40 cellular contexts compared by ENCODE assay signal in the genomic region with DNA sequence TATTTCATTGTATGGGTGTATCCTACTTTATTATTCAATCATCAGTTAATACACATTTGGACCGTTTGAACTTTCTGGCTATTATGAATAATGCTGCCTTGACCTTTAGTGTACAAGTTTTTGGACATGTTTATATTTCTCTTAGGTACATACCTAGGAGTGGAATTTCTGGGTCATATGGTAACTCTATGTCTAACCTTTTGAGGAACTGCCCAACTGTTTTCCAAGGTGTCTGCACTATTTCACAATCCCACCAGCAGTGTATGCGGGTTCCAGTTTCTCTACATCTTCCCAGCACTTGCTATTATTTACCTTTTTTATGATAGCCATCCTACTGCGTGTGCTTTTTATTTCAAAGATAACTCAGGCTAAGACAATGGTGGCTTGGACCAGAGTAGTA. TPM values are rescaled to one million over a fixed set of nuclear protein-coding genes. Genes with fewer than 3 reads are reported as not detected.
"Had no signal": no experiment of that assay in that cellular context is flagged by ENCODE, and none has a peak within 500 bp of the region (broad histone marks: within the 10 kb centered on the region; RNA-seq: fewer than 3 reads in every experiment).

No MANE protein-coding gene starts in this region.

- DNase-seq: activated B cell treated with CpG ODN at 0.5 μM for 24 hours; activated CD4-positive, alpha-beta memory T cell treated with anti-CD3 and anti-CD28 coated beads for 36 hours; activated CD4-positive, alpha-beta T cell treated with anti-CD3 and anti-CD28 coated beads for 4 hours; activated CD4-positive, alpha-beta T cell treated with anti-CD3 and anti-CD28 coated beads, Interleukin-2, amount 10 ng/mL, durations not matched to agents 24 days and 14 days; activated CD4-positive, alpha-beta T cell treated with anti-CD3 and anti-CD28 coated beads, Interleukin-2, amount 50 U/mL, for 1 hour; activated CD4-positive, alpha-beta T cell treated with anti-CD3 and anti-CD28 coated beads, Interleukin-2, amount 50 U/mL, for 4 hours; activated CD4-positive, CD25-positive, alpha-beta regulatory T cell treated with anti-CD3 and anti-CD28 coated beads, Interleukin-2, amount 50 U/mL, for 72 hours; activated CD8-positive, alpha-beta memory T cell treated with anti-CD3 and anti-CD28 coated beads, Interleukin-2, amount 50 U/mL, for 4 hours; activated CD8-positive, alpha-beta T cell treated with anti-CD3 and anti-CD28 coated beads for 36 hours; activated effector memory CD4-positive, alpha-beta T cell treated with anti-CD3 and anti-CD28 coated beads, Interleukin-2, amount 50 U/mL, for 16 hours; activated gamma-delta T cell treated with Interleukin-2 at 50 U/mL for 16 hours; activated naive CD4-positive, alpha-beta T cell; activated naive CD4-positive, alpha-beta T cell treated with anti-CD3 and anti-CD28 coated beads for 36 hours; activated naive CD4-positive, alpha-beta T cell treated with anti-CD3 and anti-CD28 coated beads, Interleukin-2, amount 50 U/mL, for 16 hours; activated naive CD8-positive, alpha-beta T cell treated with anti-CD3 and anti-CD28 coated beads for 36 hours; activated T-cell treated with anti-CD3 and anti-CD28 coated beads for 4 hours; activated T-cell treated with anti-CD3 and anti-CD28 coated beads, Interleukin-2, amount 50 U/mL, for 1 hour; activated T-cell treated with anti-CD3 and anti-CD28 coated beads, Interleukin-2, amount 50 U/mL, for 4 hours; activated T-cell treated with anti-CD3 and anti-CD28 coated beads, Interleukin-2, amount 50 U/mL, for 72 hours; adrenal gland; amygdala; anterior cingulate cortex; caudate nucleus; cerebellar nuclear complex; T-helper 1 cell; T-helper 2 cell; T-helper 9 cell had no signal

- H3K4me3 Mint-ChIP-seq: activated B cell treated with CpG ODN at 0.5 μM for 24 hours; activated CD4-positive, alpha-beta memory T cell treated with anti-CD3 and anti-CD28 coated beads for 36 hours; activated CD4-positive, alpha-beta T cell treated with anti-CD3 and anti-CD28 coated beads, Interleukin-2, amount 10 ng/mL, durations not matched to agents 24 days and 14 days; activated CD8-positive, alpha-beta T cell treated with anti-CD3 and anti-CD28 coated beads for 36 hours; activated naive CD4-positive, alpha-beta T cell treated with anti-CD3 and anti-CD28 coated beads for 36 hours; activated naive CD8-positive, alpha-beta T cell treated with anti-CD3 and anti-CD28 coated beads for 36 hours; activated T-cell treated with anti-CD3 and anti-CD28 coated beads, Interleukin-2, amount 50 U/mL, for 4 hours; activated T-cell treated with anti-CD3 and anti-CD28 coated beads, Interleukin-2, amount 50 U/mL, for 72 hours; activated T-helper 1 cell treated with anti-CD3 and anti-CD28 coated beads, Interleukin-12 subunit alpha, Interleukin-12 subunit beta, Interleukin-2, Interleukin-4 antibody, amounts not matched to agents 30 ng/mL and 10 ng/mL and 1 ng/mL, durations not matched to agents 14 hours and 24 hours and 36 hours; activated T-helper 17 cell treated with anti-CD3 and anti-CD28 coated beads, Interleukin-2, amount 50 U/mL, for 72 hours; brain; central memory CD8-positive, alpha-beta T cell; T-helper 1 cell treated with Interleukin-12 subunit alpha and Interleukin-12 subunit beta and Interleukin-4 antibody, amounts not matched to agents 30 μg/mL and 1 μg/mL, for 36 hours; T-helper 2 cell treated with Interferon-gamma antibody and Interleukin-4, amounts not matched to agents 5 μg/mL and 100 μg/mL, for 36 hours had no signal

- H3K4me1 Mint-ChIP-seq: activated B cell treated with CpG ODN at 0.5 μM for 24 hours; activated CD4-positive, alpha-beta T cell treated with anti-CD3 and anti-CD28 coated beads, Interleukin-2, amount 10 ng/mL, durations not matched to agents 24 days and 14 days; activated naive CD8-positive, alpha-beta T cell treated with anti-CD3 and anti-CD28 coated beads for 36 hours; activated T-helper 17 cell treated with anti-CD3 and anti-CD28 coated beads, Interleukin-2, amount 50 U/mL, for 72 hours; brain; central memory CD8-positive, alpha-beta T cell had no signal

- H3K27me3 ChIP-seq: adrenal gland, ascending aorta, cardiac muscle cell had no signal

- H3K36me3 ChIP-seq: adrenal gland, ascending aorta, cardiac muscle cell had no signal

- ATAC-seq: activated CD8-positive, alpha-beta T cell treated with anti-CD3 and anti-CD28 coated beads for 36 hours; activated naive CD4-positive, alpha-beta T cell treated with anti-CD3 and anti-CD28 coated beads, Interleukin-2, amount 50 U/mL, for 72 hours; activated T-cell treated with anti-CD3 and anti-CD28 coated beads, Interleukin-2, amount 50 U/mL, for 4 hours; activated T-cell treated with anti-CD3 and anti-CD28 coated beads, Interleukin-2, amount 50 U/mL, for 72 hours; activated T-helper 17 cell treated with anti-CD3 and anti-CD28 coated beads, Interleukin-2, amount 50 U/mL, for 72 hours had no signal

- H3K4me1 ChIP-seq: adrenal gland, ascending aorta had no signal

- H3K27me3 Mint-ChIP-seq: activated CD4-positive, alpha-beta memory T cell treated with anti-CD3 and anti-CD28 coated beads for 36 hours; activated CD8-positive, alpha-beta T cell treated with anti-CD3 and anti-CD28 coated beads for 36 hours; activated naive CD8-positive, alpha-beta T cell treated with anti-CD3 and anti-CD28 coated beads for 36 hours; activated T-helper 17 cell treated with anti-CD3 and anti-CD28 coated beads, Interleukin-2, amount 50 U/mL, for 72 hours; brain; central memory CD8-positive, alpha-beta T cell had no signal

- H3K27ac ChIP-seq: adrenal gland, ascending aorta, cardiac muscle cell, VCaP had no signal

- H3K27ac Mint-ChIP-seq: activated B cell treated with CpG ODN at 0.5 μM for 24 hours; activated CD4-positive, alpha-beta memory T cell treated with anti-CD3 and anti-CD28 coated beads for 36 hours; activated CD4-positive, alpha-beta T cell treated with anti-CD3 and anti-CD28 coated beads, Interleukin-2, amount 10 ng/mL, durations not matched to agents 24 days and 14 days; activated CD8-positive, alpha-beta T cell treated with anti-CD3 and anti-CD28 coated beads for 36 hours; activated naive CD4-positive, alpha-beta T cell treated with anti-CD3 and anti-CD28 coated beads for 36 hours; activated naive CD4-positive, alpha-beta T cell treated with anti-CD3 and anti-CD28 coated beads, Interleukin-2, amount 50 U/mL, for 72 hours; activated naive CD8-positive, alpha-beta T cell treated with anti-CD3 and anti-CD28 coated beads for 36 hours; activated T-cell treated with anti-CD3 and anti-CD28 coated beads, Interleukin-2, amount 50 U/mL, for 72 hours; activated T-helper 1 cell treated with anti-CD3 and anti-CD28 coated beads, Interleukin-12 subunit alpha, Interleukin-12 subunit beta, Interleukin-2, Interleukin-4 antibody, amounts not matched to agents 30 ng/mL and 10 ng/mL and 1 ng/mL, durations not matched to agents 14 hours and 24 hours and 36 hours; activated T-helper 17 cell treated with anti-CD3 and anti-CD28 coated beads, Interleukin-2, amount 50 U/mL, for 72 hours; brain; T-helper 1 cell treated with Interleukin-12 subunit alpha and Interleukin-12 subunit beta and Interleukin-4 antibody, amounts not matched to agents 30 μg/mL and 1 μg/mL, for 36 hours; T-helper 2 cell treated with Interferon-gamma antibody and Interleukin-4, amounts not matched to agents 5 μg/mL and 100 μg/mL, for 36 hours had no signal

- FAIRE-seq: bronchial epithelial cell, TTC549 had no signal

- H3K4me3 ChIP-seq: adrenal gland, ascending aorta, cardiac muscle cell had no signal

RNA-seq across cellular contexts. Expression of a gene that starts 14.3 kb away (rescaled TPM):
- total RNA-seq: activated CD4-positive, alpha-beta T cell treated with anti-CD3 and anti-CD28 coated beads, Interleukin-2, amount 10 ng/mL, durations not matched to agents 24 days and 14 days; activated CD8-positive, alpha-beta memory T cell treated with anti-CD3 and anti-CD28 coated beads for 36 hours; activated CD8-positive, alpha-beta T cell treated with anti-CD3 and anti-CD28 coated beads for 36 hours; activated naive CD4-positive, alpha-beta T cell treated with anti-CD3 and anti-CD28 coated beads for 36 hours; activated naive CD4-positive, alpha-beta T cell treated with anti-CD3 and anti-CD28 coated beads, Interleukin-2, amount 50 U/mL, for 72 hours; activated naive CD8-positive, alpha-beta T cell treated with anti-CD3 and anti-CD28 coated beads for 36 hours; activated T-helper 1 cell treated with anti-CD3 and anti-CD28 coated beads, Interleukin-12 subunit alpha, Interleukin-12 subunit beta, Interleukin-2, Interleukin-4 antibody, amounts not matched to agents 30 ng/mL and 10 ng/mL and 1 ng/mL, durations not matched to agents 14 hours and 24 hours and 36 hours; activated T-helper 17 cell treated with anti-CD3 and anti-CD28 coated beads, Interleukin-2, amount 50 U/mL, for 72 hours; ascending aorta had no signal

RNA-seq across cellular contexts. Expression of a gene that starts 43.8 kb away (rescaled TPM):
- total RNA-seq: activated B cell treated with CpG ODN at 0.5 μM for 24 hours; activated CD4-positive, alpha-beta memory T cell treated with anti-CD3 and anti-CD28 coated beads for 36 hours; activated CD4-positive, alpha-beta T cell treated with anti-CD3 and anti-CD28 coated beads, Interleukin-2, amount 10 ng/mL, durations not matched to agents 24 days and 14 days; activated CD8-positive, alpha-beta T cell treated with anti-CD3 and anti-CD28 coated beads for 36 hours; activated naive CD4-positive, alpha-beta T cell treated with anti-CD3 and anti-CD28 coated beads for 36 hours; activated T-cell treated with anti-CD3 and anti-CD28 coated beads, Interleukin-2, amount 50 U/mL, for 4 hours; activated T-helper 1 cell treated with anti-CD3 and anti-CD28 coated beads, Interleukin-12 subunit alpha, Interleukin-12 subunit beta, Interleukin-2, Interleukin-4 antibody, amounts not matched to agents 30 ng/mL and 10 ng/mL and 1 ng/mL, durations not matched to agents 14 hours and 24 hours and 36 hours; activated T-helper 17 cell treated with anti-CD3 and anti-CD28 coated beads, Interleukin-2, amount 50 U/mL, for 72 hours had no signal
